Comparison of ENCODE assay signal across 1 cellular context in genomic region chr1:21820597-21821232, GRCh38.
TF ChIP-seq lines count a peak whose summit lies in the region.

No MANE protein-coding gene starts in this region.

TF ChIP-seq in endothelial cell of umbilical vein, 7 proteins besides CTCF, POLR2A, EP300 and RAD21 (continued from another document):
- no peak for TF ChIP-seq MAX (IDR thresholded peaks at IDR 0.05; ENCODE audit: insufficient read depth, insufficient read length)
